In the genomic region with DNA sequence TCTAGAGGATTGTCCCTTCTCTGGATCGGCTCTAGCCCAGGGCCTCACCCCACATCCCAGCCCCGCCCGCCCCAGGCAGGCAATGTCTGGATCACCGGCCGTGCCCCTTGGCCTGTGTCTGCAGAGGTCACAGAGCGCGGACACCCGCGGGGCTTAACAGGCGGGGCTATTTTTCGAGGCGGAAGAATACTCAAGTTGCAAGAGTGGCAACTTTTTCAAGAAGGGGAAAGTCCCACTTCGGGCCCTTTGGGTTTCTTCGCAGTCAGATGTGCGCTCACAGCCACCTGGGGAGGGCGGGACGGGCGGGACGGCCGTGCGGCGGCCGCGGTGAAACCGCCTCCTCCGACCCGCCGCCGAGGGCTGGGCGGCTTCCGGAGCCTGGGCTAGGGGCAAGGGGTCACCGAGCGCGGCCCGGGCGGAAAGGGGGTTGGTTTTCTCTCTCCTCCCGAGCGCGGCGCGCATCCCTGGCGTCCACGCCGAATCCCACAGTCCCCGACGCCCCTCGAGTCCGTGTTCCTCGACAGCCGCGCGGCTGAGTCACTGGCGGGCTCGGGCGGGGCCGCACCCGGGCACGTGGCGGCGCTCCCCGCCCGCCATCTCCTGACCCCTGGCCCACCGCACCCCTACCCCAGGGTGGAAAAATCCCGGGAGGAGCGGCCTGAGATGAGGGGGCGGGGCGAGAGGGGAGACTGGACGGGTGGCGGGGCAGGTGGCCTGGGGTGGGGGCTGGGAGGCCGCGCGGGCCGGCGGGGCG, we compare ENCODE assay signal across 8 cellular contexts. TPM values are rescaled to one million over a fixed set of nuclear protein-coding genes. Genes with fewer than 3 reads are reported as not detected.
DNase-seq lines count a peak whose midpoint lies in the region; ATAC-seq and TF ChIP-seq lines count a peak whose summit lies in the region.

No MANE protein-coding gene starts in this region.

- H2AFZ ChIP-seq in parathyroid adenoma = peak overlapping the region; percentile 92

- peak overlapping the region in 1 of 2 donors; percentile 98 for H3K27ac Mint-ChIP-seq in activated naive CD4-positive, alpha-beta T cell treated with anti-CD3 and anti-CD28 coated beads, Interleukin-2, amount 50 U/mL, for 72 hours

- DNase-seq in AG20443 (ENCODE audit: low spot score) (peak; percentile 76), SK-N-MC (ENCODE audit: low read depth, low spot score) (no peak), Right ventricle myocardium superior (peak; percentile 85), uterus (peak; percentile 78 to 85)
- DNase-seq in activated naive CD4-positive, alpha-beta T cell treated with anti-CD3 and anti-CD28 coated beads, Interleukin-2, amount 50 U/mL, for 72 hours (ENCODE audit: low spot score in 2 of 2) = peak; percentile 77 to 91

- intact Hi-C loops in Right ventricle myocardium superior (cut with DNase I) (loop anchor here (2.0 kb wide), 1 partner anchor 17 kb away; the partner anchor contains the start of gene SPAG7), uterus (cut with DNase I; ENCODE audit: low total_unique reads) (no loop called here)

- peak overlapping the region; percentile 83 for H3K4me3 ChIP-seq in SK-N-MC
- peak overlapping the region; percentile 98 for H3K4me3 ChIP-seq in parathyroid adenoma (ENCODE audit: low read depth, low read length)
- H3K4me3 ChIP-seq in uterus = peak overlapping the region; percentile 82 to 97

- no peaks in the 10 kb centered on the region for H3K9me3 ChIP-seq in SK-N-MC (ENCODE audit: low read depth, low read length)
- H3K9me3 ChIP-seq in parathyroid adenoma (ENCODE audit: control insufficient read depth, low read length) = no peaks in the 10 kb centered on the region
- no peaks in the 10 kb centered on the region for H3K9me3 ChIP-seq in uterus

- H3K27ac ChIP-seq in SK-N-MC (peak overlapping the region; percentile 97), parathyroid adenoma (peak overlapping the region; percentile 92), uterus (peak overlapping the region; percentile 93 to 98)

- TF ChIP-seq CTCF in parathyroid adenoma (IDR thresholded peaks at IDR 0.05) (no peak), uterus (IDR thresholded peaks at IDR 0.05) (no peak)

- H3K4me2 ChIP-seq in parathyroid adenoma (ENCODE audit: low read length) = peak overlapping the region; percentile 79

- no peaks in the 10 kb centered on the region for H3K27me3 ChIP-seq in parathyroid adenoma (ENCODE audit: control insufficient read depth, insufficient read depth, low read length)
- H3K27me3 ChIP-seq in uterus = no peaks in the 10 kb centered on the region

- peak in 1 of 2 donors; percentile 37 for TF ChIP-seq POLR2A in uterus (IDR thresholded peaks at IDR 0.05)

- peaks cover 11% of the 10 kb centered on the region for H3K4me1 ChIP-seq in parathyroid adenoma
- H3K4me1 ChIP-seq in uterus = peaks cover 12 to 17% of the 10 kb centered on the region in 2 donors

- H3K36me3 ChIP-seq in SK-N-MC (ENCODE audit: insufficient read depth, low read length) = peaks cover 27% of the 10 kb centered on the region
- no peaks in the 10 kb centered on the region for H3K36me3 ChIP-seq in parathyroid adenoma (ENCODE audit: control insufficient read depth, insufficient read depth, low read length)
- H3K36me3 ChIP-seq in uterus = no peaks in the 10 kb centered on the region

- H3K9ac ChIP-seq in SK-N-MC (ENCODE audit: insufficient read length) = peak overlapping the region; percentile 81
- H3K9ac ChIP-seq in parathyroid adenoma = no peak overlapping the region

- no peaks in the 10 kb centered on the region for H3K9me3 Mint-ChIP-seq in activated naive CD4-positive, alpha-beta T cell treated with anti-CD3 and anti-CD28 coated beads, Interleukin-2, amount 50 U/mL, for 72 hours

- peaks cover 32 to 37% of the 10 kb centered on the region in 2 donors for H3K36me3 Mint-ChIP-seq in activated naive CD4-positive, alpha-beta T cell treated with anti-CD3 and anti-CD28 coated beads, Interleukin-2, amount 50 U/mL, for 72 hours

- H3K79me2 ChIP-seq in parathyroid adenoma = peaks cover 4% of the 10 kb centered on the region

- ATAC-seq in GM19023 (IDR thresholded peaks at IDR 0.05; ENCODE audit: unreplicated experiment) = peak; percentile 36
- peak; percentile 21 for ATAC-seq in HG03521 (IDR thresholded peaks at IDR 0.05; ENCODE audit: unreplicated experiment)
- ATAC-seq in activated naive CD4-positive, alpha-beta T cell treated with anti-CD3 and anti-CD28 coated beads, Interleukin-2, amount 50 U/mL, for 72 hours = peak; percentile 45
- peak; percentile 32 for ATAC-seq in Right ventricle myocardium superior (ENCODE audit: poor library complexity)

RNA-seq across cellular contexts. Expression of gene PFN1, which starts 1.2 kb away (rescaled TPM):
- total RNA-seq in activated naive CD4-positive, alpha-beta T cell treated with anti-CD3 and anti-CD28 coated beads, Interleukin-2, amount 50 U/mL, for 72 hours = 1,000 to 10,000 TPM; 1,929 to 1,966 TPM
- total RNA-seq in Right ventricle myocardium superior (179 TPM), uterus (100 to 1,000 TPM; 170 to 396 (median 304) TPM)

RNA-seq across cellular contexts. Expression of gene ENO3, which starts 1.4 kb away (rescaled TPM):
- total RNA-seq in activated naive CD4-positive, alpha-beta T cell treated with anti-CD3 and anti-CD28 coated beads, Interleukin-2, amount 50 U/mL, for 72 hours = 10 to 100 TPM; 32.1 to 47.9 TPM
- 534 TPM for total RNA-seq in Right ventricle myocardium superior
- total RNA-seq in uterus = 1 to 10 TPM in 3 of 4 donors, not detected in 1; 2.8 to 3.7 (median 3.6) TPM

RNA-seq across cellular contexts. Expression of gene RNF167, which starts 9.4 kb away (rescaled TPM):
- total RNA-seq in activated naive CD4-positive, alpha-beta T cell treated with anti-CD3 and anti-CD28 coated beads, Interleukin-2, amount 50 U/mL, for 72 hours = 100 to 1,000 TPM; 188 to 241 TPM
- 85.8 TPM for total RNA-seq in Right ventricle myocardium superior
- 100 to 1,000 TPM in 1 of 4 donors, 10 to 100 TPM in 3; 14.8 to 100 (median 53.1) TPM for total RNA-seq in uterus

RNA-seq across cellular contexts. Expression of gene SLC25A11, which starts 9.7 kb away (rescaled TPM):
- 10 to 100 TPM; 69.4 to 89.1 TPM for total RNA-seq in activated naive CD4-positive, alpha-beta T cell treated with anti-CD3 and anti-CD28 coated beads, Interleukin-2, amount 50 U/mL, for 72 hours
- total RNA-seq in Right ventricle myocardium superior (208 TPM), uterus (10 to 100 TPM in 3 of 4 donors, 1 to 10 TPM in 1; 9.5 to 58.2 (median 42.9) TPM)

RNA-seq across cellular contexts. Expression of gene GP1BA, which starts 17.4 kb away (rescaled TPM):
- not detected for total RNA-seq in activated naive CD4-positive, alpha-beta T cell treated with anti-CD3 and anti-CD28 coated beads, Interleukin-2, amount 50 U/mL, for 72 hours
- total RNA-seq in Right ventricle myocardium superior = not detected
- total RNA-seq in uterus = not detected

Comparison
In these comparisons a context has a peak if more than half of its experiments do, and no peak if none do; other contexts are left out.
1. RNA of gene PFN1, which starts 1.2 kb away (total RNA-seq): 1,929 to 1,966 TPM in activated naive CD4-positive, alpha-beta T cell treated with anti-CD3 and anti-CD28 coated beads, Interleukin-2, amount 50 U/mL, for 72 hours; 170 to 396 TPM in uterus and 179 TPM in Right ventricle myocardium superior (single experiment); every median in the first group is over 4 times any median in the second.
2. RNA of gene ENO3, which starts 1.4 kb away (total RNA-seq): 534 TPM in Right ventricle myocardium superior (single experiment); 32.1 to 47.9 TPM in activated naive CD4-positive, alpha-beta T cell treated with anti-CD3 and anti-CD28 coated beads, Interleukin-2, amount 50 U/mL, for 72 hours and 2.8 to 3.7 TPM in uterus; every median in the first group is over 10 times any median in the second.
3. Peak in every context shown above with its lines, with median percentiles within 50 percentile points of each other: ATAC-seq, H3K27ac ChIP-seq and H3K4me3 ChIP-seq.